In the genomic region with DNA sequence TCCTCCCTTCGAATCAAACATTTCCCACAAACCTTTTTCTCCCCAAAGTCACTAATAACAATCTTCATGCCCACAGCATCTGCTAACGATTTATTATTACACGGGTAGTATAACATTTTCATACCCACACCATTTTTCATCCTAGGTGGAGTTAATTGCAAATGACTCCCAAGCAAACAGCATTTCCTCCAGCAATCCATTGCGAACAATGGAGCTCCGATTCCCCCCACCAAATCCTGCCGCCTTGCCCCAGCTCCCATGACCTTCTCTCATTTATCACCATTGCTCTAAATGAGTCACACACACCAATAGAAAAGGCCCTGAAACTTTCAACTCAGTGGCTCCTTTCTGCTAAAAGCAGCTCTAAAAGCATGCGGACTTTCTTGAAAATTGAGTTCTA, we compare ENCODE assay signal across 23 cellular contexts.
"Had no signal": no experiment of that assay in that cellular context is flagged by ENCODE, and none has a peak within 500 bp of the region (broad histone marks: within the 10 kb centered on the region; RNA-seq: fewer than 3 reads in every experiment).

No MANE protein-coding gene starts in this region.

- H3K27me3 ChIP-seq: right lobe of liver, thyroid gland, transverse colon, upper lobe of left lung, vagina had no signal

- H3K27ac ChIP-seq: pancreas, prostate gland, right lobe of liver, sigmoid colon, stomach, thoracic aorta, thyroid gland, transverse colon, upper lobe of left lung, vagina had no signal

- H3K9me3 ChIP-seq: neutrophil, pancreas, prostate gland, right lobe of liver, thoracic aorta, thyroid gland, transverse colon, vagina had no signal

- ATAC-seq: naive thymus-derived CD4-positive, alpha-beta T cell; natural killer cell; pancreas; right cardiac atrium; stimulated activated memory B cell treated with anti-CD40 and anti-IgM and Interleukin-4, amounts not matched to agents 10 μg/mL and 1 μg/mL and 100 μg/mL, for 72 hours; stimulated activated naive CD8-positive, alpha-beta T cell treated with anti-CD3 and anti-CD28 coated beads, Interleukin-15, Interleukin-2, amounts not matched to agents 100 U/mL and 50 U/mL, for 24 hours had no signal

- DNase-seq: naive thymus-derived CD4-positive, alpha-beta T cell; natural killer cell; nucleus accumbens; pancreas; right cardiac atrium; right lobe of liver; sigmoid colon; small intestine; stimulated activated CD4-positive, alpha-beta T cell treated with anti-CD3 and anti-CD28 coated beads, Interleukin-15, amount 100 ng/mL, for 24 hours; stimulated activated CD4-positive, alpha-beta T cell treated with anti-CD3 and anti-CD28 coated beads, Interleukin-4, amount 100 ng/mL, for 1 hour; stimulated activated CD4-positive, alpha-beta T cell treated with anti-CD3 and anti-CD28 coated beads, Interleukin-4, amount 100 ng/mL, for 4 hours; stimulated activated CD8-positive, alpha-beta memory T cell treated with anti-CD3 and anti-CD28 coated beads, Interleukin-4, amount 100 ng/mL, for 48 hours; stimulated activated naive CD4-positive, alpha-beta T cell; stimulated activated naive CD8-positive, alpha-beta T cell treated with anti-CD3 and anti-CD28 coated beads, Interleukin-15, Interleukin-2, amounts not matched to agents 100 U/mL and 50 U/mL, for 24 hours; stomach; thyroid gland; transverse colon; upper lobe of left lung had no signal

- H3K36me3 ChIP-seq: neutrophil, pancreas, prostate gland, right lobe of liver, sigmoid colon, stomach, thoracic aorta, thyroid gland, transverse colon, upper lobe of left lung, vagina had no signal

- H3K4me1 ChIP-seq: pancreas, prostate gland, right lobe of liver, sigmoid colon, stomach, thyroid gland, transverse colon, upper lobe of left lung, vagina had no signal

- H3K4me3 ChIP-seq: pancreas, prostate gland, right lobe of liver, sigmoid colon, stomach, thoracic aorta, thyroid gland, transverse colon, upper lobe of left lung, vagina had no signal
